4 cellular contexts compared by ENCODE assay signal in the genomic region with DNA sequence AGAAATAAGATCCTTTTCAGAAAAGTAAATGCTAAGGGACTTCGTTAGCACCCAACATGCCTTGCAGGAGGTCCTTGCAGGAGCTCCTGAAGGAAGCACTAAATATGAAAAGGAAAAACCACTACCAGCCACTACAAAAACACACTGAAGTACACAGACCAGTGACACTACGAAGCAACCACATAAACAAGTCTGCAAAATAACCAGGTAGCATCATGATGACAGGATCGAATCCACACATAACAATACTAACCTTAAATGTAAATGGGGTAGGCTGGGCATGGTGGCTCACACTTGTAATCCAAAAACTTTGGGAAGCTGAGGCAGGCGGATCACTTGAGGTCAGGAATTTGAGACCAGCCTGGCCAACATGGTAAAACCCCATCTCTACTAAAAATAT. TPM values are rescaled to one million over a fixed set of nuclear protein-coding genes. Genes with fewer than 3 reads are reported as not detected.
DNase-seq lines count a peak whose midpoint lies in the region; FAIRE-seq and TF ChIP-seq lines count a peak whose summit lies in the region.
"Not testable (repeated sequence)": the region's sequence is repeated elsewhere in the genome, so short reads cannot be mapped to it uniquely, and the experiment has no call there.

No MANE protein-coding gene starts in this region.

- H3K9me3 ChIP-seq in HEK293 (ENCODE audit: control insufficient read depth, insufficient read depth, low read depth, low read length): not testable (repeated sequence)

- H3K4me1 Mint-ChIP-seq in activated naive CD4-positive, alpha-beta T cell treated with anti-CD3 and anti-CD28 coated beads, Interleukin-2, amount 50 U/mL, for 24 hours: peaks cover 51% of the 10 kb centered on the region

- DNase-seq in GM12892 (ENCODE audit: insufficient read length); HTR-8/SVneo (ENCODE audit: insufficient read length, low spot score): not testable (repeated sequence)

- peaks cover 60% of the 10 kb centered on the region for H3K36me3 Mint-ChIP-seq in activated naive CD4-positive, alpha-beta T cell treated with anti-CD3 and anti-CD28 coated beads, Interleukin-2, amount 50 U/mL, for 24 hours

- H3K4me1 ChIP-seq in HEK293 (ENCODE audit: control insufficient read depth, insufficient read depth, low read length): not testable (repeated sequence)

- CTCF ChIA-PET in HEK293 (lab: Yijun Ruan, JAX): interaction anchor here (1.2 kb wide), 2 partner anchors 17 to 273 kb away, joined by 4 to 6 read pairs; no protein-coding TSS in a partner anchor

- not testable (repeated sequence) for H3K4me3 ChIP-seq in HEK293 (ENCODE audit: low read depth, low read length)

- TF ChIP-seq CTCF in HEK293 (tag by site-specific recombination; IDR thresholded peaks at IDR 0.05): not testable (repeated sequence)

- H3K36me3 ChIP-seq in HEK293 (ENCODE audit: control insufficient read depth in 2 of 2, insufficient read depth in 1 of 2, low read length in 2 of 2): not testable (repeated sequence)

- not testable (repeated sequence) for H3K27ac ChIP-seq in HEK293 (ENCODE audit: extremely low read depth, low read depth, low read length)

- not testable (repeated sequence) for TF ChIP-seq POLR2A in GM12892 (IDR thresholded peaks at IDR 0.05; ENCODE audit: low read depth, low read length)

- H3K4me3 Mint-ChIP-seq in activated naive CD4-positive, alpha-beta T cell treated with anti-CD3 and anti-CD28 coated beads, Interleukin-2, amount 50 U/mL, for 24 hours: peak overlapping the region; percentile 11

- peaks cover 12% of the 10 kb centered on the region for H3K9me3 Mint-ChIP-seq in activated naive CD4-positive, alpha-beta T cell treated with anti-CD3 and anti-CD28 coated beads, Interleukin-2, amount 50 U/mL, for 24 hours

- H3K27me3 Mint-ChIP-seq in activated naive CD4-positive, alpha-beta T cell treated with anti-CD3 and anti-CD28 coated beads, Interleukin-2, amount 50 U/mL, for 24 hours: not testable (repeated sequence)

- peak; percentile 21 for FAIRE-seq in GM12892 (lab: Jason Lieb, UNC)
- FAIRE-seq in HTR-8/SVneo (lab: Jason Lieb, UNC): peak; percentile 44

- POLR2A ChIA-PET in HEK293 (lab: Yijun Ruan, JAX): interaction anchor here (0.6 kb wide), 1 partner anchor 90 kb away, joined by 3 read pairs; no protein-coding TSS in a partner anchor

- H3K27ac Mint-ChIP-seq in activated naive CD4-positive, alpha-beta T cell treated with anti-CD3 and anti-CD28 coated beads, Interleukin-2, amount 50 U/mL, for 24 hours: not testable (repeated sequence)

TF ChIP-seq in HEK293, 187 proteins besides CTCF, POLR2A, EP300 and RAD21:
- TF ChIP-seq ZNF558 (tag by site-specific recombination; IDR thresholded peaks at IDR 0.05): peak; percentile 93

RNA-seq across cellular contexts. Expression of gene ACBD6, which starts 40.7 kb away (rescaled TPM):
- polyA plus RNA-seq in GM12892 (2012; ENCODE audit: missing spikeins): 68.4 TPM
